Comparison of ENCODE assay signal across 8 cellular contexts in genomic region chr9:127158995-127159801, GRCh38. TPM values are rescaled to one million over a fixed set of nuclear protein-coding genes. Genes with fewer than 3 reads are reported as not detected.
DNase-seq lines count a peak whose midpoint lies in the region; ATAC-seq and TF ChIP-seq lines count a peak whose summit lies in the region.

No MANE protein-coding gene starts in this region.

- ATAC-seq in omental fat pad (ENCODE audit: low FRiP score) (peak; percentile 60), GM18861 (IDR thresholded peaks at IDR 0.05; ENCODE audit: unreplicated experiment) (no peak)

- TF ChIP-seq CTCF in fibroblast of pulmonary artery (IDR thresholded peaks at IDR 0.05; ENCODE audit: low read length, missing control alignments) (peak; percentile 17), omental fat pad (IDR thresholded peaks at IDR 0.05) (no peak)

- DNase-seq in EH (ENCODE audit: low read depth) = peak; percentile 88
- DNase-seq in RPMI7951 (ENCODE audit: low read depth) = peak; percentile 93
- DNase-seq in fibroblast of pulmonary artery (ENCODE audit: low read depth) = peak; percentile 66
- DNase-seq in omental fat pad (ENCODE audit: low spot score) = no peak
- no peak for DNase-seq in NCI-H1694 (lab: John Stamatoyannopoulos, UW)
- DNase-seq in activated CD4-positive, CD25-positive, alpha-beta regulatory T cell (lab: John Stamatoyannopoulos, UW) = no peak
- DNase-seq in NCI-H524 treated with DMSO at 0.1 percent for 48 hours (lab: John Stamatoyannopoulos, UW) = no peak

- H3K4me3 ChIP-seq in fibroblast of pulmonary artery (replicated peaks; ENCODE audit: low read depth, low read length) = no peak overlapping the region

RNA-seq across cellular contexts. Expression of gene ANGPTL2, which starts 36.8 kb away (rescaled TPM):
- total RNA-seq in RPMI7951 (2014; rRNA removed; shearing (Covaris generic)) = 36.3 and 47.8 TPM in 2 replicates
- total RNA-seq in omental fat pad = 100 to 1,000 TPM in 2 of 4 donors, 10 to 100 TPM in 2; 68.3 to 177 (median 112) TPM

Comparison
In these comparisons a context has a peak if more than half of its experiments do, and no peak if none do; other contexts are left out.
1. DNase-seq: peak in EH (single experiment), RPMI7951 (single experiment) and fibroblast of pulmonary artery (single experiment); none in omental fat pad (single experiment), NCI-H1694 (single experiment), activated CD4-positive, CD25-positive, alpha-beta regulatory T cell (0 of 4) and NCI-H524 treated with DMSO at 0.1 percent for 48 hours (single experiment).